In the genomic region with DNA sequence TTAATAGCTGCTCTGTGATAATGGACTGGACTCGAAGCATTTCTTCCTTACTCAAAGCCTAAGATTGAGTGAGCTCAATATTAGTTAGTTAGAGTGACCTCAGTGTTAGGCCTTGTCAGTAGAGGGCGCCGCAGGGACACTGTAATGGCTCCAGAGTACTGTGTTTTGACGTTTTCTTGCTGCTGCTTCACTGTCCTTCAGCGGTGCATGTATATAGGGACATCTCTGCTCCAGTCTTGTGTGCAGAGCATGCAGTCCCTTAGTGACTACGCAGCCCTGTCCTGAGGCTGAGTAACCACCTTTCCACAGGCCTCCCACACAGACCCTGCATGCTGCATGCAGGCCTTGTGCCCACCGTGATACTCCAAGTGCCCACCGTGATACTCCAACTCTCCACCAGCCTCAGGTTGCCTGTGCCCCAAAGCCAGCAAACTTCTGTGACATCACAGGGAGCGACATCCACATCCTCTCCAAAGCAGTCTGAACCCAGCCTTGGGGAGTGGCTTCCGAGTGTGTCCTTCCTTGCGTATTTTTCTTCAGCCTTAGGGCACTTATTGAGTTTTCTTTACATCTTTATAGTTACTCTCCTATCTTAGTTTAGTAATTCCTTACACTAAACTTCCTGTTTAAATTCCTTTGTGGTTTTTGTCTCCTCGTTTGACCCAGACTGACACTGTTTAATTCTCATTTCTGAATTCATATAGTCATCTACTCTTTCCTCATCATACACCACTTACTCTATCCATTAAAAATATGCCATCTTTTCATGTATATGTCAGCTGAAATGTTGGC, we compare ENCODE assay signal across 8 cellular contexts.
A peak's percentile ranks its signal among the peaks of the same experiment; 100 is the strongest.
DNase-seq lines count a peak whose midpoint lies in the region; ATAC-seq and TF ChIP-seq lines count a peak whose summit lies in the region.

No MANE protein-coding gene starts in this region.

- POLR2A ChIA-PET in PC-9 (lab: Charles Lee; ENCODE audit: unreplicated experiment) = interaction anchor here (0.5 to 0.6 kb wide), 2 partner anchors 24 to 1597 kb away, joined by 6 to 9 read pairs; no protein-coding TSS in a partner anchor

- H3K9me2 ChIP-seq in PC-9 (ENCODE audit: insufficient read depth) = no peaks in the 10 kb centered on the region

- BruUV-seq in PC-9 (replicated peaks; lab: Mats Ljungman, UMichigan) = no TSS peak

- peak overlapping the region; percentile 20 for H3K4me2 ChIP-seq in PC-9

- H3K36me3 ChIP-seq in PC-9 (ENCODE audit: low read depth) = no peaks in the 10 kb centered on the region
- no peaks in the 10 kb centered on the region for H3K36me3 ChIP-seq in psoas muscle (ENCODE audit: insufficient read depth in 1 of 2, low read depth in 1 of 2)

- no peak overlapping the region for H3K4me3 ChIP-seq in PC-9
- H3K4me3 ChIP-seq in psoas muscle = no peak overlapping the region

- intact Hi-C loops in PC-9 (cut with micrococcal nuclease; ENCODE audit: unreplicated experiment) = no loop called here
- intact Hi-C loops in Right ventricle myocardium superior (cut with DNase I) = no loop called here
- intact Hi-C loops in psoas muscle (cut with DNase I) = loop anchor here (2.0 to 5.0 kb wide), 2 partner anchors 34 to 35 kb away; no protein-coding TSS in a partner anchor

- H3K9me3 Mint-ChIP-seq in activated T-helper 17 cell treated with anti-CD3 and anti-CD28 coated beads, Interleukin-2, amount 50 U/mL, for 72 hours = no peaks in the 10 kb centered on the region

- H3K27ac Mint-ChIP-seq in activated T-helper 17 cell treated with anti-CD3 and anti-CD28 coated beads, Interleukin-2, amount 50 U/mL, for 72 hours = no peak overlapping the region

- no peaks in the 10 kb centered on the region for H3K79me2 ChIP-seq in PC-9 (ENCODE audit: low read depth)

- TF ChIP-seq CTCF in PC-9 (conservative IDR thresholded peaks at IDR 0.05) (peak; percentile 75), psoas muscle (IDR thresholded peaks at IDR 0.05) (peak; percentile 72)

- H3K4me1 Mint-ChIP-seq in activated T-helper 17 cell treated with anti-CD3 and anti-CD28 coated beads, Interleukin-2, amount 50 U/mL, for 72 hours = no peaks in the 10 kb centered on the region

- H3K27me3 ChIP-seq in PC-9 (ENCODE audit: insufficient read depth, low read depth) (no peaks in the 10 kb centered on the region), psoas muscle (ENCODE audit: insufficient read depth in 3 of 3, low read length in 2 of 3) (no peaks in the 10 kb centered on the region)

- H3K27me3 Mint-ChIP-seq in activated T-helper 17 cell treated with anti-CD3 and anti-CD28 coated beads, Interleukin-2, amount 50 U/mL, for 72 hours = no peaks in the 10 kb centered on the region

- CTCF ChIA-PET in PC-9 (lab: Charles Lee) = interaction anchor here (0.5 to 1.7 kb wide), 26 partner anchors 9 to 1184 kb away, joined by 3 to 32 read pairs (median 4); no protein-coding TSS in a partner anchor

- no peak overlapping the region for H3K4me3 Mint-ChIP-seq in activated T-helper 17 cell treated with anti-CD3 and anti-CD28 coated beads, Interleukin-2, amount 50 U/mL, for 72 hours

- peaks cover 19% of the 10 kb centered on the region; the same call in 1 of the 2 replicates for H3F3A ChIP-seq in PC-9 (ENCODE audit: insufficient read depth, low read depth)

- no peaks in the 10 kb centered on the region for H4K20me1 ChIP-seq in PC-9 (ENCODE audit: insufficient read depth)

- H3K9me3 ChIP-seq in PC-9 (ENCODE audit: insufficient read depth, low read depth) (0 out of 2 replicates have a peak, but pooled peaks cover 5% of the 10 kb centered on the region), psoas muscle (no peaks in the 10 kb centered on the region)

- peak; percentile 56 for DNase-seq in AG20443 (ENCODE audit: low spot score)
- DNase-seq in GM19240 (ENCODE audit: insufficient read length, low spot score) = peak; percentile 7
- peak; percentile 75 to 88 for DNase-seq in Kasumi-1 (lab: John Stamatoyannopoulos, UW)
- DNase-seq in PC-9 = peak; percentile 57 to 87
- peak; percentile 83 for DNase-seq in Right ventricle myocardium superior
- peak; percentile 67 to 83 for DNase-seq in psoas muscle

- 61 to 69% (median 66%) methylated on average over 12 of the region's 12 CpGs for WGBS in psoas muscle, 3 donors

- H2AFZ ChIP-seq in PC-9 = no peak overlapping the region

- peak overlapping the region; percentile 6 for H3K27ac ChIP-seq in PC-9
- no peak overlapping the region for H3K27ac ChIP-seq in psoas muscle

- H3K4me1 ChIP-seq in PC-9 (replicated peaks; ENCODE audit: insufficient read depth) (peaks cover 34% of the 10 kb centered on the region), psoas muscle (no peaks in the 10 kb centered on the region)

- H3K36me3 Mint-ChIP-seq in activated T-helper 17 cell treated with anti-CD3 and anti-CD28 coated beads, Interleukin-2, amount 50 U/mL, for 72 hours (ENCODE audit: low read depth) = no peaks in the 10 kb centered on the region

- ATAC-seq in activated T-helper 17 cell treated with anti-CD3 and anti-CD28 coated beads, Interleukin-2, amount 50 U/mL, for 72 hours (replicated peaks) = peak; percentile 68
- ATAC-seq in Right ventricle myocardium superior (ENCODE audit: poor library complexity) (peak; percentile 87), psoas muscle (peak; percentile 62 to 94 (median 87)), HG02623 (IDR thresholded peaks at IDR 0.05; ENCODE audit: unreplicated experiment) (no peak)

Comparison
In these comparisons a context has a peak if more than half of its experiments do, and no peak if none do; other contexts are left out.
1. DNase-seq: peak in every context shown above with its lines; median percentile 83 in Right ventricle myocardium superior; 82 in Kasumi-1; 75 in psoas muscle; 72 in PC-9; 56 in AG20443; 7 in GM19240.
2. intact Hi-C loops: an anchor here in psoas muscle (2.0 to 5.0 kb wide); none called in PC-9 and Right ventricle myocardium superior.